Comparison of ENCODE assay signal across 14 cellular contexts in genomic region chr1:200873671-200874397, GRCh38. TPM values are rescaled to one million over a fixed set of nuclear protein-coding genes. Genes with fewer than 3 reads are reported as not detected.
DNase-seq lines count a peak whose midpoint lies in the region; ATAC-seq and TF ChIP-seq lines count a peak whose summit lies in the region.
"Had no signal": no experiment of that assay in that cellular context is flagged by ENCODE, and none has a peak within 500 bp of the region (broad histone marks: within the 10 kb centered on the region; RNA-seq: fewer than 3 reads in every experiment).

No MANE protein-coding gene starts in this region.

- ATAC-seq in left ventricle myocardium superior (no peak), HG02885 (IDR thresholded peaks at IDR 0.05; ENCODE audit: poor library complexity, unreplicated experiment) (no peak), GM18511 (IDR thresholded peaks at IDR 0.05; ENCODE audit: unreplicated experiment) (no peak)

- CTCF ChIA-PET in mammary epithelial cell (lab: Charles Lee; ENCODE audit: low non-redundant PET): no interaction called here

- intact Hi-C loops in left ventricle myocardium inferior (cut with micrococcal nuclease): no loop called here
- intact Hi-C loops in left ventricle myocardium superior (cut with micrococcal nuclease): no loop called here
- intact Hi-C loops in mammary epithelial cell (cut with micrococcal nuclease): no loop called here
- intact Hi-C loops in vagina (cut with DNase I): no loop called here

- H3K4me3 ChIP-seq in left ventricle myocardium inferior (peak overlapping the region; percentile 56), mammary epithelial cell (replicated peaks in 1 of 3; ENCODE audit: insufficient read depth in 1 of 3, low read depth in 2 of 3, low read length in 3 of 3) (no peak overlapping the region), mucosa of rectum (ENCODE audit: low read length in 2 of 2) (peak overlapping the region; percentile 20 to 43), vagina (peak overlapping the region; percentile 25 to 49), WERI-Rb-1 (ENCODE audit: low read depth, low read length) (no peak overlapping the region)

- in situ Hi-C loops in mammary epithelial cell (cut with MboI; ENCODE audit: low sequenced_read_pairs in 2 of 2): no loop called here

- H3K27me3 ChIP-seq in left ventricle myocardium inferior (ENCODE audit: low read depth) (peaks cover 100% of the 10 kb centered on the region), mammary epithelial cell (ENCODE audit: insufficient read depth, low read length) (peaks cover 18% of the 10 kb centered on the region), mucosa of rectum (ENCODE audit: control insufficient read depth in 2 of 2, insufficient read depth in 2 of 2, low read length in 2 of 2) (peaks cover 20 to 24% of the 10 kb centered on the region in 2 donors), vagina (peaks cover 10% of the 10 kb centered on the region), WERI-Rb-1 (ENCODE audit: insufficient read depth, low read depth, severe bottlenecking) (no peaks in the 10 kb centered on the region)

- H3K9me3 ChIP-seq in left ventricle myocardium inferior (replicated peaks) (no peaks in the 10 kb centered on the region), mammary epithelial cell (replicated peaks; ENCODE audit: insufficient read depth, low read length) (no peaks in the 10 kb centered on the region), mucosa of rectum (ENCODE audit: control insufficient read depth in 2 of 2, low read length in 2 of 2) (no peaks in the 10 kb centered on the region), vagina (no peaks in the 10 kb centered on the region), WERI-Rb-1 (ENCODE audit: severe bottlenecking) (no peaks in the 10 kb centered on the region)
- H3K9me3 ChIP-seq: Caco-2 had no signal

- no peaks in the 10 kb centered on the region for H3K36me3 ChIP-seq in left ventricle myocardium inferior
- H3K36me3 ChIP-seq in mammary epithelial cell (ENCODE audit: insufficient read depth, low read length): no peaks in the 10 kb centered on the region
- no peaks in the 10 kb centered on the region for H3K36me3 ChIP-seq in mucosa of rectum (ENCODE audit: control insufficient read depth in 2 of 2, insufficient read depth in 2 of 2, low read length in 2 of 2)
- no peaks in the 10 kb centered on the region for H3K36me3 ChIP-seq in vagina
- no peaks in the 10 kb centered on the region for H3K36me3 ChIP-seq in WERI-Rb-1

- dilution Hi-C loops in mammary epithelial cell (cut with HindIII; ENCODE audit: low sequenced_read_pairs): no loop called here

- no peak overlapping the region for H3K27ac ChIP-seq in left ventricle myocardium inferior (replicated peaks)
- H3K27ac ChIP-seq in mammary epithelial cell (ENCODE audit: insufficient read depth, low read depth, low read length): no peak overlapping the region
- no peak overlapping the region for H3K27ac ChIP-seq in mucosa of rectum (ENCODE audit: low read depth in 2 of 2, low read length in 2 of 2)
- no peak overlapping the region for H3K27ac ChIP-seq in vagina
- H3K27ac ChIP-seq in WERI-Rb-1: no peak overlapping the region
- H3K27ac ChIP-seq: VCaP had no signal

- H3K4me1 ChIP-seq in left ventricle myocardium inferior (peaks cover 13% of the 10 kb centered on the region), mammary epithelial cell (ENCODE audit: insufficient read depth, low read length) (peaks cover 8% of the 10 kb centered on the region), mucosa of rectum (ENCODE audit: control insufficient read depth in 2 of 2, insufficient read depth in 2 of 2, low read length in 2 of 2) (peaks cover 6 to 9% of the 10 kb centered on the region in 2 donors), vagina (peaks cover 13% of the 10 kb centered on the region)
- H3K4me1 ChIP-seq: Caco-2 had no signal

- TF ChIP-seq CTCF in left ventricle myocardium inferior (IDR thresholded peaks at IDR 0.05; ENCODE audit: borderline replicate concordance) (no peak), mammary epithelial cell (conservative IDR thresholded peaks at IDR 0.05 in 1 of 2, IDR thresholded peaks at IDR 0.05 in 1 of 2; ENCODE audit: extremely low read depth in 1 of 2, insufficient read depth in 1 of 2, low read depth in 1 of 2, low read length in 2 of 2) (no peak), vagina (IDR thresholded peaks at IDR 0.05) (no peak), WERI-Rb-1 (IDR thresholded peaks at IDR 0.05; ENCODE audit: low read depth, low read length) (no peak)

- BruUV-seq in mammary epithelial cell (replicated peaks; lab: Mats Ljungman, UMichigan): no TSS peak

- 71% methylated on average over 14 of the region's 66 CpGs for WGBS in mammary epithelial cell (ENCODE audit: low coverage, missing lambda C conversion rate)

- TF ChIP-seq POLR2A in vagina (IDR thresholded peaks at IDR 0.05): no peak

- DNase-seq in left ventricle myocardium inferior (no peak), left ventricle myocardium superior (no peak), mammary epithelial cell (no peak), vagina (ENCODE audit: extremely low spot score in 2 of 2) (no peak), WERI-Rb-1 (no peak)
- DNase-seq: Caco-2, erythroblast, NCI-H2029 treated with DMSO at 0.1 percent for 48 hours had no signal

- H4K20me1 ChIP-seq in mammary epithelial cell (ENCODE audit: insufficient read depth, low read length): no peaks in the 10 kb centered on the region

- H3K9ac ChIP-seq in mammary epithelial cell (ENCODE audit: insufficient read depth, low read length) (no peak overlapping the region), mucosa of rectum (ENCODE audit: low read depth in 1 of 2, low read length in 2 of 2) (no peak overlapping the region)

- peak overlapping the region; percentile 72 for H2AFZ ChIP-seq in mammary epithelial cell (ENCODE audit: low read depth, low read length)

- no peaks in the 10 kb centered on the region for H3K79me2 ChIP-seq in mammary epithelial cell (ENCODE audit: insufficient read depth, low read length)

- peak overlapping the region; percentile 82 for H3K4me2 ChIP-seq in mammary epithelial cell (ENCODE audit: insufficient read depth, low read depth, low read length)

RNA-seq across cellular contexts. Expression of gene GPR25, which starts 1.1 kb away (rescaled TPM):
- total RNA-seq in left ventricle myocardium inferior: not detected
- not detected for total RNA-seq in left ventricle myocardium superior
- total RNA-seq in mammary epithelial cell: not detected
- not detected for polyA plus RNA-seq in mammary epithelial cell
- polyA minus RNA-seq in mammary epithelial cell: not detected
- 5.9 TPM for total RNA-seq in vagina
- total RNA-seq: activated naive CD4-positive, alpha-beta T cell treated with anti-CD3 and anti-CD28 coated beads, Interleukin-2, amount 50 U/mL, for 72 hours; Caco-2; subcutaneous adipose tissue had no signal

RNA-seq across cellular contexts. Expression of gene INAVA, which starts 20.9 kb away (rescaled TPM):
- total RNA-seq in left ventricle myocardium inferior (0.05 TPM), left ventricle myocardium superior (0.05 TPM), mammary epithelial cell (10 to 100 TPM; 26.5 to 27.2 TPM), vagina (42.2 TPM)
- 11.4 TPM for polyA plus RNA-seq in mammary epithelial cell
- 17.4 TPM for polyA minus RNA-seq in mammary epithelial cell
- total RNA-seq: subcutaneous adipose tissue had no signal

Comparison
In these comparisons a context has a peak if more than half of its experiments do, and no peak if none do; other contexts are left out.
1. H3K4me3 ChIP-seq: peak in left ventricle myocardium inferior (single experiment), mucosa of rectum (2 of 2) and vagina (2 of 2); none in mammary epithelial cell (0 of 3) and WERI-Rb-1 (single experiment).
2. RNA of gene INAVA, which starts 20.9 kb away (total RNA-seq): 42.2 TPM in vagina (single experiment) and 26.5 to 27.2 TPM in mammary epithelial cell; 0.05 TPM in left ventricle myocardium inferior (single experiment) and 0.05 TPM in left ventricle myocardium superior (single experiment); every median in the first group is over 10 times any median in the second.